ENCODE assay signal across 11 cellular contexts in the genomic region with DNA sequence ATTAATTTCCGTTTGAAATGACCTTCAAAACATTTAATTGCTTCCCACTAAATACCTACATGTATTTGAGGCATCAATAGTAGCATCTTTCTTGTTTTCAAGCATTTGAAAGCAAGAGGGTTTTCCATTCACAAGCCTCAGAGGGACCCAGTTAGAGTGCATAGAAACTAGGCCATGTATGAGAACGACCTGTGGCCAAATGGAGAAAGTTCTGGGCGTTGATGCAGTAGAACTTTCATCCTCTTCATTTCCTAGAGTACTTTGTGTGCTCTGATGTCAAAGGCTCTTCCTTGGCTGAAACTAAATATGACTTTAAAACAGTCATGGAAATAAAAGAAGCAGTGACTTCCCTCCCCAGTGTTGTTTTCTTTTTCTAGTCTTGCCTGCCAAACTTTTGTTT. TPM values are rescaled to one million over a fixed set of nuclear protein-coding genes. Genes with fewer than 3 reads are reported as not detected.
DNase-seq lines count a peak whose midpoint lies in the region; ATAC-seq and TF ChIP-seq lines count a peak whose summit lies in the region.
"Had no signal": no experiment of that assay in that cellular context is flagged by ENCODE, and none has a peak within 500 bp of the region (broad histone marks: within the 10 kb centered on the region; RNA-seq: fewer than 3 reads in every experiment).

No MANE protein-coding gene starts in this region.

- POLR2A ChIA-PET in activated CD4-positive, alpha-beta T cell treated with anti-CD3 and anti-CD28 coated beads for 36 hours (lab: Charles Lee): no interaction called here
- POLR2A ChIA-PET in activated CD8-positive, alpha-beta T cell treated with anti-CD3 and anti-CD28 coated beads for 36 hours (lab: Charles Lee): interaction anchor here (0.9 to 2.4 kb wide), 9 partner anchors 12 to 203 kb away, joined by 3 to 15 read pairs (median 5); a partner anchor contains a TSS

- intact Hi-C loops in activated CD4-positive, alpha-beta T cell treated with anti-CD3 and anti-CD28 coated beads for 36 hours (cut with DNase I, micrococcal nuclease): loop anchor here in 1 of 2 experiments (5.0 kb wide), 1 partner anchor 979 kb away; a partner anchor contains a TSS
- intact Hi-C loops in activated CD8-positive, alpha-beta T cell treated with anti-CD3 and anti-CD28 coated beads for 36 hours (cut with micrococcal nuclease): no loop called here
- intact Hi-C loops in lower lobe of right lung (cut with DNase I): no loop called here

- H3K4me1 Mint-ChIP-seq in activated CD4-positive, alpha-beta T cell treated with anti-CD3 and anti-CD28 coated beads for 36 hours: peaks cover 33% of the 10 kb centered on the region
- peaks cover 32% of the 10 kb centered on the region for H3K4me1 Mint-ChIP-seq in activated CD8-positive, alpha-beta T cell treated with anti-CD3 and anti-CD28 coated beads for 36 hours (ENCODE audit: low read depth)

- no peak for TF ChIP-seq CTCF in activated CD8-positive, alpha-beta T cell treated with anti-CD3 and anti-CD28 coated beads for 36 hours (IDR thresholded peaks at IDR 0.05)
- TF ChIP-seq CTCF in lower lobe of right lung (IDR thresholded peaks at IDR 0.05): no peak

- no peaks in the 10 kb centered on the region for H3K27me3 Mint-ChIP-seq in activated CD4-positive, alpha-beta T cell treated with anti-CD3 and anti-CD28 coated beads for 36 hours
- no peaks in the 10 kb centered on the region for H3K27me3 Mint-ChIP-seq in activated CD8-positive, alpha-beta T cell treated with anti-CD3 and anti-CD28 coated beads for 36 hours

- no peak for DNase-seq in activated CD4-positive, alpha-beta T cell treated with anti-CD3 and anti-CD28 coated beads for 36 hours
- no peak for DNase-seq in activated CD4-positive, alpha-beta T cell treated with anti-CD3 and anti-CD28 coated beads, Interleukin-2, amount 50 U/mL, for 1 hour
- DNase-seq in activated CD8-positive, alpha-beta T cell treated with anti-CD3 and anti-CD28 coated beads for 36 hours: peak; percentile 25
- no peak for DNase-seq in lower lobe of right lung
- DNase-seq in superior temporal gyrus (ENCODE audit: extremely low spot score): peak; percentile 29
- DNase-seq in amygdala (lab: John Stamatoyannopoulos, UW): no peak
- no peak for DNase-seq in NCI-H1417 (lab: John Stamatoyannopoulos, UW)
- DNase-seq in ureter (ENCODE audit: low spot score): no peak
- DNase-seq: activated CD8-positive, alpha-beta memory T cell treated with anti-CD3 and anti-CD28 coated beads, Interleukin-2, amount 50 U/mL, for 48 hours; AML-193; stimulated activated CD4-positive, alpha-beta T cell treated with anti-CD3 and anti-CD28 coated beads, Interleukin-2, amount 100 ng/mL, for 48 hours had no signal

- no peaks in the 10 kb centered on the region for H3K36me3 ChIP-seq in lower lobe of right lung

- H3K36me3 Mint-ChIP-seq in activated CD4-positive, alpha-beta T cell treated with anti-CD3 and anti-CD28 coated beads for 36 hours (ENCODE audit: low read depth): peaks cover 6% of the 10 kb centered on the region
- H3K36me3 Mint-ChIP-seq in activated CD8-positive, alpha-beta T cell treated with anti-CD3 and anti-CD28 coated beads for 36 hours (ENCODE audit: low read depth): peaks cover 15% of the 10 kb centered on the region

- H3K4me3 Mint-ChIP-seq in activated CD4-positive, alpha-beta T cell treated with anti-CD3 and anti-CD28 coated beads for 36 hours: peak overlapping the region; percentile 99
- H3K4me3 Mint-ChIP-seq in activated CD8-positive, alpha-beta T cell treated with anti-CD3 and anti-CD28 coated beads for 36 hours: peak overlapping the region; percentile 88

- H3K27ac ChIP-seq in lower lobe of right lung: peak overlapping the region; percentile 96

- CTCF ChIA-PET in activated CD4-positive, alpha-beta T cell treated with anti-CD3 and anti-CD28 coated beads for 36 hours (lab: Charles Lee): interaction anchor here (0.6 to 3.3 kb wide), 7 partner anchors 10 to 204 kb away, joined by 3 to 15 read pairs (median 4); no protein-coding TSS in a partner anchor
- CTCF ChIA-PET in activated CD8-positive, alpha-beta T cell treated with anti-CD3 and anti-CD28 coated beads for 36 hours (lab: Charles Lee): interaction anchor here (1.0 to 4.2 kb wide), 10 partner anchors 9 to 202 kb away, joined by 3 to 53 read pairs (median 4); no protein-coding TSS in a partner anchor

- peak overlapping the region; percentile 88 for H3K4me3 ChIP-seq in lower lobe of right lung

- no peaks in the 10 kb centered on the region for H3K27me3 ChIP-seq in lower lobe of right lung (ENCODE audit: low read depth)

- peak overlapping the region; percentile 89 for H3K27ac Mint-ChIP-seq in activated CD4-positive, alpha-beta T cell treated with anti-CD3 and anti-CD28 coated beads for 36 hours
- peak overlapping the region; percentile 96 for H3K27ac Mint-ChIP-seq in activated CD8-positive, alpha-beta T cell treated with anti-CD3 and anti-CD28 coated beads for 36 hours

- no peaks in the 10 kb centered on the region for H3K9me3 ChIP-seq in lower lobe of right lung

- peaks cover 33% of the 10 kb centered on the region for H3K4me1 ChIP-seq in lower lobe of right lung

- ATAC-seq in activated CD4-positive, alpha-beta T cell treated with anti-CD3 and anti-CD28 coated beads for 36 hours: no peak
- no peak for ATAC-seq in activated CD8-positive, alpha-beta T cell treated with anti-CD3 and anti-CD28 coated beads for 36 hours
- ATAC-seq in lower lobe of right lung: no peak

- H3K9me3 Mint-ChIP-seq in activated CD4-positive, alpha-beta T cell treated with anti-CD3 and anti-CD28 coated beads for 36 hours (ENCODE audit: low read depth): no peaks in the 10 kb centered on the region
- H3K9me3 Mint-ChIP-seq in activated CD8-positive, alpha-beta T cell treated with anti-CD3 and anti-CD28 coated beads for 36 hours: no peaks in the 10 kb centered on the region

RNA-seq across cellular contexts. Expression of a gene that starts 0.9 kb away (rescaled TPM):
- total RNA-seq in activated CD4-positive, alpha-beta T cell treated with anti-CD3 and anti-CD28 coated beads for 36 hours: 10 to 100 TPM; 27.9 to 46.3 TPM
- total RNA-seq in activated CD8-positive, alpha-beta T cell treated with anti-CD3 and anti-CD28 coated beads for 36 hours: 10 to 100 TPM; 46.4 to 46.6 TPM
- 72.8 TPM for total RNA-seq in lower lobe of right lung
- 59.6 TPM for total RNA-seq in ureter

Comparison
In these comparisons a context has a peak if more than half of its experiments do, and no peak if none do; other contexts are left out.
1. DNase-seq: peak in activated CD8-positive, alpha-beta T cell treated with anti-CD3 and anti-CD28 coated beads for 36 hours (single experiment) and superior temporal gyrus (single experiment); none in activated CD4-positive, alpha-beta T cell treated with anti-CD3 and anti-CD28 coated beads for 36 hours (single experiment), activated CD4-positive, alpha-beta T cell treated with anti-CD3 and anti-CD28 coated beads, Interleukin-2, amount 50 U/mL, for 1 hour (single experiment), lower lobe of right lung (single experiment), amygdala (0 of 56), NCI-H1417 (0 of 3) and ureter (single experiment).